Comparison of ENCODE assay signal across 8 cellular contexts in genomic region chrX:24464836-24465523, GRCh38. TPM values are rescaled to one million over a fixed set of nuclear protein-coding genes. Genes with fewer than 3 reads are reported as not detected.
DNase-seq lines count a peak whose midpoint lies in the region; ATAC-seq and TF ChIP-seq lines count a peak whose summit lies in the region.

Gene PDK3, plus strand, starts transcription at chrX:24465286. Its CDS starts 170 bp downstream, at chrX:24465456.

- peaks cover 47% of the 10 kb centered on the region for H3K4me1 Mint-ChIP-seq in activated B cell treated with CpG ODN at 0.5 μM for 24 hours

- POLR2A ChIA-PET in activated B cell treated with CpG ODN at 0.5 μM for 24 hours (lab: Charles Lee): interaction anchor here (0.6 to 4.8 kb wide), 5 partner anchors 15 to 211 kb away, joined by 3 to 38 read pairs (median 3); no protein-coding TSS in a partner anchor

- no peak for TF ChIP-seq CTCF in activated B cell treated with CpG ODN at 0.5 μM for 24 hours (IDR thresholded peaks at IDR 0.05)

- H3K27ac Mint-ChIP-seq in activated B cell treated with CpG ODN at 0.5 μM for 24 hours: peak within 1 kb of the TSS; percentile 83

- no peaks in the 10 kb centered on the region for H3K36me3 Mint-ChIP-seq in activated B cell treated with CpG ODN at 0.5 μM for 24 hours (ENCODE audit: low read depth)

- ATAC-seq in GM19023 (IDR thresholded peaks at IDR 0.05; ENCODE audit: unreplicated experiment) (peak; percentile 95), HG03196 (IDR thresholded peaks at IDR 0.05; ENCODE audit: unreplicated experiment) (peak; percentile 96), activated B cell treated with CpG ODN at 0.5 μM for 24 hours (ENCODE audit: low read depth) (peak; percentile 95)

- CTCF ChIA-PET in activated B cell treated with CpG ODN at 0.5 μM for 24 hours (lab: Charles Lee): interaction anchor here (1.1 kb wide), 1 partner anchor 20 kb away, joined by 5 read pairs; no protein-coding TSS in a partner anchor

- H3K27me3 Mint-ChIP-seq in activated B cell treated with CpG ODN at 0.5 μM for 24 hours: no peaks in the 10 kb centered on the region

- H3K4me3 Mint-ChIP-seq in activated B cell treated with CpG ODN at 0.5 μM for 24 hours: peak within 1 kb of the TSS; percentile 84

- H3K27ac ChIP-seq in caudate nucleus (ENCODE audit: low read depth, low read length): peak within 1 kb of the TSS; percentile 76

- DNase-seq in AG08396 (ENCODE audit: low spot score) (peak; percentile 84), NCI-H226 (peak; percentile 68), activated B cell treated with CpG ODN at 0.5 μM for 24 hours (peak; percentile 77), caudate nucleus (lab: John Stamatoyannopoulos, UW) (peak in 59 of 61 donors; percentile 23 to 91 (median 77)), islet precursor cell (peak; percentile 98)
- DNase-seq in stimulated activated CD4-positive, alpha-beta T cell treated with anti-CD3 and anti-CD28 coated beads, Interleukin-12 subunit alpha, Interleukin-12 subunit beta, amount 100 ng/mL, for 4 hours: peak; percentile 80

- intact Hi-C loops in activated B cell treated with CpG ODN at 0.5 μM for 24 hours (cut with micrococcal nuclease): loop anchor here (1.0 to 10.0 kb wide), 5 partner anchors 14 to 800 kb away; partner anchors contain the start of genes EIF2S3, PRDX4 and ZFX

- no peaks in the 10 kb centered on the region for H3K9me3 Mint-ChIP-seq in activated B cell treated with CpG ODN at 0.5 μM for 24 hours

RNA-seq across cellular contexts. Expression of gene PDK3, which starts in this region (rescaled TPM):
- total RNA-seq in activated B cell treated with CpG ODN at 0.5 μM for 24 hours: 13.6 and 13.9 TPM in 2 replicates

Comparison
In these comparisons a context has a peak if more than half of its experiments do, and no peak if none do; other contexts are left out.
1. Peak in every context shown above with its lines: DNase-seq, ATAC-seq and H3K27ac ChIP-seq.